9 cellular contexts compared by ENCODE assay signal in the genomic region with DNA sequence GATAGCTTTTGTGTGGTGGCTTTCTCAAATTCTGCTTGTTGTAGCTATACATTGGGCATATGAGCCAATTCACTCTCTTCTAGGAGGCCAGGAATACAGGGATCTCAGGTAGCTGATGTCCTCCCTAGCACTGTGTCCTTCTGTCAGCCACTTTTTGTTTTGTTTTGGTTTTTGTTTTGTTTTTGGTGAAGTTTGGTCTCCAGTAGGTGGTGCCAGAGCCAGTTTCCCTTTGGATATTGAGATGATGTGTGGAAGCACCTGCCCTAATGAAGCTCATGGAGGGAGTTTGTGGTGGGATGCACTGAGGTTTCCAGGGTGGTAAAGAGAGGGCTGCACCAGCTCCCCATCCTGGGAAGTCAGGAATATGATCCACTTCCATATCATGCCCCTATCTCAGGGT.
DNase-seq lines count a peak whose midpoint lies in the region; ATAC-seq and TF ChIP-seq lines count a peak whose summit lies in the region.
"Had no signal": no experiment of that assay in that cellular context is flagged by ENCODE, and none has a peak within 500 bp of the region (broad histone marks: within the 10 kb centered on the region; RNA-seq: fewer than 3 reads in every experiment).

No MANE protein-coding gene starts in this region.

- H3K9me3 ChIP-seq in HCT116 (ENCODE audit: control insufficient read depth in 1 of 2, insufficient read depth in 1 of 2, low read depth in 1 of 2, low read length in 2 of 2) (no peaks in the 10 kb centered on the region), NT2/D1 (ENCODE audit: insufficient read depth, low read length) (no peaks in the 10 kb centered on the region), right lobe of liver (no peaks in the 10 kb centered on the region)

- no peaks in the 10 kb centered on the region for H3K36me3 ChIP-seq in HCT116 (ENCODE audit: control insufficient read depth in 1 of 2, insufficient read depth in 2 of 2, low read length in 2 of 2)
- no peaks in the 10 kb centered on the region for H3K36me3 ChIP-seq in NT2/D1 (ENCODE audit: insufficient read depth, insufficient read length, low read length)
- H3K36me3 ChIP-seq in right lobe of liver: no peaks in the 10 kb centered on the region

- no peaks in the 10 kb centered on the region; the same call in 1 of the 2 replicates for H4K20me1 ChIP-seq in HCT116 (ENCODE audit: insufficient read depth)

- TF ChIP-seq RAD21 in HCT116 (IDR thresholded peaks at IDR 0.05; ENCODE audit: low read depth): peak; percentile 50

- peak; percentile 15 to 50 (median 31); a peak in 3 of 6 replicates for TF ChIP-seq CTCF in HCT116 (IDR thresholded peaks at IDR 0.05 in 2 of 3, conservative IDR thresholded peaks at IDR 0.05 in 1 of 3; ENCODE audit: borderline replicate concordance in 1 of 3, insufficient read depth in 1 of 3, low read depth in 2 of 3, low read length in 2 of 3)
- peak in 3 of 4 donors; percentile 21 to 40 (median 29) for TF ChIP-seq CTCF in right lobe of liver (IDR thresholded peaks at IDR 0.05)

- CTCF ChIA-PET in HCT116 (lab: Charles Lee): interaction anchor here (0.8 to 1.2 kb wide), 5 partner anchors 9 to 712 kb away, joined by 3 to 4 read pairs (median 3); no protein-coding TSS in a partner anchor

- intact Hi-C loops in HCT116 (cut with micrococcal nuclease) (loop anchor here (10.0 kb wide), 1 partner anchor 1066 kb away; no protein-coding TSS in a partner anchor), right lobe of liver (cut with DNase I) (no loop called here)

- H3K9me2 ChIP-seq in HCT116 (ENCODE audit: insufficient read depth): no peaks in the 10 kb centered on the region

- H3K27me3 ChIP-seq in HCT116 (ENCODE audit: insufficient read depth, low read length): no peaks in the 10 kb centered on the region
- no peaks in the 10 kb centered on the region for H3K27me3 ChIP-seq in NT2/D1 (ENCODE audit: insufficient read depth, insufficient read length)
- H3K27me3 ChIP-seq in right lobe of liver: no peaks in the 10 kb centered on the region

- no peak overlapping the region for H3K4me2 ChIP-seq in HCT116 (ENCODE audit: low read length)

- no peak for DNase-seq in HCT116 (ENCODE audit: low read depth, low spot score)
- DNase-seq in NT2/D1 (ENCODE audit: low read depth, low spot score): peak; percentile 5
- DNase-seq in right lobe of liver: no peak
- DNase-seq in activated CD4-positive, CD25-positive, alpha-beta regulatory T cell treated with anti-CD3 and anti-CD28 coated beads, Interleukin-2, amount 50 U/mL, for 72 hours: no peak
- no peak for DNase-seq in NCI-H1105 (lab: John Stamatoyannopoulos, UW)
- no peak for DNase-seq in NCI-H510A treated with DMSO at 0.1 percent for 48 hours (lab: John Stamatoyannopoulos, UW)
- DNase-seq: NCI-H1694 had no signal

- H3K27ac ChIP-seq in HCT116 (ENCODE audit: low read depth, low read length): no peak overlapping the region
- H3K27ac ChIP-seq in right lobe of liver: no peak overlapping the region

- no peak overlapping the region for H3K9ac ChIP-seq in HCT116 (ENCODE audit: low read length)
- H3K9ac ChIP-seq in NT2/D1 (ENCODE audit: insufficient read length, low read depth): no peak overlapping the region

- no peak overlapping the region for H2AFZ ChIP-seq in HCT116 (ENCODE audit: low read depth, low read length, poor library complexity, severe bottlenecking)

- H3K4me3 ChIP-seq in HCT116 (replicated peaks in 1 of 2; ENCODE audit: low read depth in 1 of 2, low read length in 2 of 2): no peak overlapping the region
- no peak overlapping the region for H3K4me3 ChIP-seq in NT2/D1 (ENCODE audit: insufficient read length, low read depth)
- H3K4me3 ChIP-seq in right lobe of liver: no peak overlapping the region

- TF ChIP-seq POLR2A in HCT116 (IDR thresholded peaks at IDR 0.05; ENCODE audit: borderline replicate concordance, extremely low read depth, insufficient read depth, insufficient read length): no peak
- no peak for TF ChIP-seq POLR2A in right lobe of liver (IDR thresholded peaks at IDR 0.05)

- ATAC-seq in GM18502 (IDR thresholded peaks at IDR 0.05; ENCODE audit: poor library complexity, unreplicated experiment) (peak; percentile 45), HCT116 (peak; percentile 82), right lobe of liver (peak in 2 of 4 donors; percentile 36 to 42), GM19328 (IDR thresholded peaks at IDR 0.05; ENCODE audit: unreplicated experiment) (no peak)

- H3K4me1 ChIP-seq in HCT116 (ENCODE audit: control insufficient read depth in 1 of 2, insufficient read depth in 2 of 2, low read length in 2 of 2): no peaks in the 10 kb centered on the region
- no peaks in the 10 kb centered on the region for H3K4me1 ChIP-seq in NT2/D1 (ENCODE audit: insufficient read depth, insufficient read length)
- no peaks in the 10 kb centered on the region for H3K4me1 ChIP-seq in right lobe of liver

- H3K79me2 ChIP-seq in HCT116 (ENCODE audit: insufficient read depth, low read length): no peaks in the 10 kb centered on the region

- RAD21 ChIA-PET in HCT116 (lab: Charles Lee; ENCODE audit: low non-redundant PET in 1 of 2, low total read pairs in 2 of 2, uncharacterized antibody in 2 of 2, unreplicated experiment in 2 of 2): no interaction called here

- BruUV-seq in HCT116 (replicated peaks; lab: Mats Ljungman, UMichigan): no TSS peak

- POLR2A ChIA-PET in HCT116 (lab: Charles Lee): no interaction called here

TF ChIP-seq in HCT116, 20 proteins besides CTCF, POLR2A, EP300 and RAD21:
- no peak for TF ChIP-seq ELF1 (IDR thresholded peaks at IDR 0.05; ENCODE audit: borderline replicate concordance, low read depth)
